Comparison of ENCODE assay signal across 20 cellular contexts in the genomic region with DNA sequence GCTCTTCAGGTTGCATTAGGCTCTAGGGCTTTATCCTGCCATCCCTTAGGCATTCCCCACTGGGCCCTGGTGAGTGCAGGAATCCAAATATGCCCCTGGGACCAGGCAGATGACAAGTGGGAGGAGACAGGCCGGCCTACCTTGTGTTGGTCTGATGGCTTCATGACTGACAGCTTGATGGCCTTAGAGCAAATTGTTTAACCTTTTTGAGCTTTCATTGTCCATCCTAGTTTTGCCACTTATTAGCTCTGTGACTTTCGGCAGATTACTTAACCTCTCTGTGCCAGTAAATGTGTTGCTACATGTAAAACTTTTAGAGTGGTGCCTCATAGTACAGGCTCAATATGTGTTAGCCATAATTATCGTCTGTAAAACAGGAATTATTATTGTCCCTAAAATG. TPM values are rescaled to one million over a fixed set of nuclear protein-coding genes. Genes with fewer than 3 reads are reported as not detected.
DNase-seq lines count a peak whose midpoint lies in the region; TF ChIP-seq lines count a peak whose summit lies in the region.
"Had no signal": no experiment of that assay in that cellular context is flagged by ENCODE, and none has a peak within 500 bp of the region (broad histone marks: within the 10 kb centered on the region; RNA-seq: fewer than 3 reads in every experiment).

No MANE protein-coding gene starts in this region.

- no peak for DNase-seq in GM23248
- peak; percentile 63 for DNase-seq in OCI-M1 (lab: John Stamatoyannopoulos, UW)
- DNase-seq in endodermal cell, result no peak
- no peak for DNase-seq in osteocyte (ENCODE audit: extremely low spot score, unreplicated experiment)
- no peak for DNase-seq in iPS-NIHi7 (ENCODE audit: extremely low spot score)
- DNase-seq in immature natural killer cell, result no peak
- DNase-seq in CD14-positive monocyte (ENCODE audit: low spot score), result no peak
- DNase-seq in thyroid gland, result no peak
- DNase-seq: CD4-positive, CD25-positive, alpha-beta regulatory T cell; H7; NCI-H1048; NCI-H1417 treated with DMSO at 0.1 percent for 48 hours; NCI-H1694 treated with DMSO at 0.1 percent for 48 hours; NCI-H2081; NCI-H2227 treated with DMSO at 0.1 percent for 48 hours; NCI-H510A; NCI-H69; SIG-M5 had no signal

- H4K20me1 ChIP-seq in GM23248 (ENCODE audit: insufficient read depth), result no peaks in the 10 kb centered on the region

- H3K79me2 ChIP-seq in GM23248 (ENCODE audit: insufficient read depth), result no peaks in the 10 kb centered on the region

- H3K4me3 Mint-ChIP-seq in endodermal cell, result peak overlapping the region; percentile 93
- H3K4me3 Mint-ChIP-seq in osteocyte (ENCODE audit: unreplicated experiment), result no peak overlapping the region
- no peak overlapping the region for H3K4me3 Mint-ChIP-seq in immature natural killer cell
- no peak overlapping the region for H3K4me3 Mint-ChIP-seq in CD14-positive monocyte
- H3K4me3 Mint-ChIP-seq: CD4-positive, CD25-positive, alpha-beta regulatory T cell had no signal

- H2AFZ ChIP-seq in GM23248, result no peak overlapping the region

- TF ChIP-seq CTCF in endodermal cell (conservative IDR thresholded peaks at IDR 0.05) (no peak), osteocyte (IDR thresholded peaks at IDR 0.05) (no peak), CD14-positive monocyte (IDR thresholded peaks at IDR 0.05) (no peak), thyroid gland (IDR thresholded peaks at IDR 0.05) (no peak)

- peak overlapping the region; percentile 34 for H3K4me2 ChIP-seq in GM23248 (ENCODE audit: unreplicated experiment)
- H3K4me2 ChIP-seq: A549 had no signal

- H3K9me3 ChIP-seq in GM23248 (ENCODE audit: low read depth) (no peaks in the 10 kb centered on the region), endodermal cell (ENCODE audit: control insufficient read depth, low read length) (no peaks in the 10 kb centered on the region), thyroid gland (no peaks in the 10 kb centered on the region)
- H3K9me3 ChIP-seq: A549 had no signal

- peaks cover 37% of the 10 kb centered on the region for H3F3A ChIP-seq in GM23248 (ENCODE audit: insufficient read depth)

- H3K4me1 Mint-ChIP-seq in endodermal cell (peaks cover 62% of the 10 kb centered on the region), osteocyte (ENCODE audit: unreplicated experiment) (peaks cover 53% of the 10 kb centered on the region), immature natural killer cell (peaks cover 24 to 29% of the 10 kb centered on the region in 2 donors), CD14-positive monocyte (peaks cover 53% of the 10 kb centered on the region)

- H3K36me3 Mint-ChIP-seq in endodermal cell (ENCODE audit: low read depth) (peaks cover 15% of the 10 kb centered on the region), osteocyte (ENCODE audit: unreplicated experiment) (no peaks in the 10 kb centered on the region), immature natural killer cell (peaks cover 0 to 3% (median 0%) of the 10 kb centered on the region in 3 donors), CD14-positive monocyte (peaks cover under 1 to 4% of the 10 kb centered on the region in 2 donors)
- H3K36me3 Mint-ChIP-seq: CD4-positive, CD25-positive, alpha-beta regulatory T cell had no signal

- in situ Hi-C loops in GM23248 (cut with MboI), result no loop called here

- H3K4me1 ChIP-seq in GM23248 (ENCODE audit: insufficient read depth) (peaks cover 28% of the 10 kb centered on the region), endodermal cell (ENCODE audit: control insufficient read depth, insufficient read depth, low read length) (peaks cover 20% of the 10 kb centered on the region), thyroid gland (peaks cover 0 to 42% of the 10 kb centered on the region in 2 donors)

- H3K9me3 Mint-ChIP-seq in endodermal cell (no peaks in the 10 kb centered on the region), osteocyte (ENCODE audit: unreplicated experiment) (no peaks in the 10 kb centered on the region), immature natural killer cell (no peaks in the 10 kb centered on the region), CD14-positive monocyte (peaks cover 0 to 6% (median 1%) of the 10 kb centered on the region in 7 donors)

- 95 to 96% methylated on average over 3 of the region's 3 CpGs for WGBS in GM23248 (ENCODE audit: low coverage in 1 of 2, low lambda C conversion rate in 2 of 2, missing lambda C conversion rate in 2 of 2), 2 experiments
- 89 to 97% methylated on average over 3 of the region's 3 CpGs for WGBS in endodermal cell (ENCODE audit: insufficient coverage in 1 of 2, insufficient read length in 1 of 2), 2 experiments
- WGBS in thyroid gland, 2 donors, result 89 to 98% methylated on average over 3 of the region's 3 CpGs

- H3K4me3 ChIP-seq in GM23248 (no peak overlapping the region), endodermal cell (ENCODE audit: low read length) (peak overlapping the region; percentile 90), thyroid gland (replicated peaks in 1 of 3) (no peak overlapping the region)
- H3K4me3 ChIP-seq: A549 had no signal

- TF ChIP-seq POLR2A in thyroid gland (IDR thresholded peaks at IDR 0.05), result no peak

- H3K27me3 Mint-ChIP-seq in endodermal cell (ENCODE audit: insufficient read depth) (peaks cover 10% of the 10 kb centered on the region), osteocyte (ENCODE audit: unreplicated experiment) (peaks cover 1% of the 10 kb centered on the region), immature natural killer cell (ENCODE audit: low read depth in 3 of 3) (peaks cover 11 to 22% (median 15%) of the 10 kb centered on the region in 3 donors), CD14-positive monocyte (ENCODE audit: low read depth in 3 of 3) (peaks cover 27 to 34% (median 30%) of the 10 kb centered on the region in 3 donors)

- H3K27me3 ChIP-seq in GM23248 (replicated peaks; ENCODE audit: insufficient read depth), result peaks cover 5% of the 10 kb centered on the region; the same call in 1 of the 2 replicates
- H3K27me3 ChIP-seq in endodermal cell (ENCODE audit: control insufficient read depth, insufficient read depth, low read length, poor library complexity, severe bottlenecking), result peaks cover 4% of the 10 kb centered on the region
- no peaks in the 10 kb centered on the region for H3K27me3 ChIP-seq in thyroid gland

- intact Hi-C loops in CD14-positive monocyte (cut with micrococcal nuclease) (no loop called here), thyroid gland (cut with DNase I) (no loop called here)

- no peak overlapping the region for H3K9ac ChIP-seq in GM23248
- H3K9ac ChIP-seq in endodermal cell (ENCODE audit: extremely low read depth, low read length, poor library complexity, severe bottlenecking), result no peak overlapping the region

- no peaks in the 10 kb centered on the region for H3K9me2 ChIP-seq in GM23248 (ENCODE audit: insufficient read depth)

- peak overlapping the region; percentile 91 for H3K27ac ChIP-seq in GM23248
- no peak overlapping the region for H3K27ac ChIP-seq in endodermal cell (ENCODE audit: low read depth, low read length)
- H3K27ac ChIP-seq in thyroid gland, result no peak overlapping the region
- H3K27ac ChIP-seq: A549 had no signal

- H3K27ac Mint-ChIP-seq in endodermal cell (no peak overlapping the region), osteocyte (ENCODE audit: unreplicated experiment) (peak overlapping the region; percentile 72), immature natural killer cell (no peak overlapping the region), CD14-positive monocyte (no peak overlapping the region)
- H3K27ac Mint-ChIP-seq: CD4-positive, CD25-positive, alpha-beta regulatory T cell; IgD-negative memory B cell had no signal

- H3K36me3 ChIP-seq in GM23248 (ENCODE audit: low read depth) (no peaks in the 10 kb centered on the region), endodermal cell (ENCODE audit: control insufficient read depth, insufficient read depth, low read length) (peaks cover 8% of the 10 kb centered on the region), thyroid gland (no peaks in the 10 kb centered on the region)

RNA-seq across cellular contexts. Expression of a gene that starts 4.4 kb away (rescaled TPM):
- total RNA-seq in GM23248 (2014; rRNA removed; shearing (Covaris generic)), result 0.51 and 6.7 TPM in 2 replicates
- polyA plus RNA-seq in GM23248 (2016; fragmentation: Nextera tagmentation; extraction: Ambion mirVana), result 0.93 and 1.1 TPM in 2 replicates
- 100 to 1,000 TPM; 135 to 167 TPM for total RNA-seq in endodermal cell
- 42.0 TPM for polyA plus RNA-seq in endodermal cell (2013, experiment 1 of 2)
- 40.5 TPM for polyA plus RNA-seq in endodermal cell (2013, experiment 2 of 2)
- 10.8 and 11.6 TPM in 2 replicates for total RNA-seq in osteocyte
- polyA plus RNA-seq in immature natural killer cell, result 1 to 10 TPM; 6.7 to 9.8 (median 6.8) TPM
- not detected for polyA plus RNA-seq in CD14-positive monocyte
- 10 to 100 TPM; 44.1 to 67.4 (median 60.9) TPM for total RNA-seq in thyroid gland
- polyA plus RNA-seq: A549; CD4-positive, CD25-positive, alpha-beta regulatory T cell; IgD-negative memory B cell had no signal
